Comparison of ENCODE assay signal across 28 cellular contexts in genomic region chr20:42100137-42100704, GRCh38.
"Had no signal": no experiment of that assay in that cellular context is flagged by ENCODE, and none has a peak within 500 bp of the region (broad histone marks: within the 10 kb centered on the region; RNA-seq: fewer than 3 reads in every experiment).

No MANE protein-coding gene starts in this region.

- H3K9me3 ChIP-seq: adrenal gland had no signal

- H3K4me3 ChIP-seq: adrenal gland, K562, PC-9 had no signal

- H3K27ac ChIP-seq: adrenal gland, PC-9, RWPE1, WERI-Rb-1 had no signal

- H3K4me1 Mint-ChIP-seq: activated CD4-positive, alpha-beta T cell treated with anti-CD3 and anti-CD28 coated beads, Interleukin-2, amount 10 ng/mL, durations not matched to agents 24 days and 14 days had no signal

- H3K27ac Mint-ChIP-seq: activated CD4-positive, alpha-beta T cell treated with anti-CD3 and anti-CD28 coated beads, Interleukin-2, amount 10 ng/mL, durations not matched to agents 24 days and 14 days; activated CD8-positive, alpha-beta T cell treated with anti-CD3 and anti-CD28 coated beads for 36 hours; activated naive CD4-positive, alpha-beta T cell treated with anti-CD3 and anti-CD28 coated beads for 36 hours; activated naive CD4-positive, alpha-beta T cell treated with anti-CD3 and anti-CD28 coated beads, Interleukin-2, amount 50 U/mL, for 72 hours; activated T-cell treated with anti-CD3 and anti-CD28 coated beads, Interleukin-2, amount 50 U/mL, for 24 hours; activated T-helper 2 cell treated with anti-CD3 and anti-CD28 coated beads, Interferon-gamma antibody, Interleukin-2, Interleukin-4, amounts not matched to agents 10 μg/mL and 5 μg/mL and 100 μg/mL, durations not matched to agents 14 hours and 24 hours and 36 hours had no signal

- H3K4me2 ChIP-seq: PC-9 had no signal

- ATAC-seq: activated CD8-positive, alpha-beta T cell treated with anti-CD3 and anti-CD28 coated beads for 36 hours; activated naive CD4-positive, alpha-beta T cell treated with anti-CD3 and anti-CD28 coated beads, Interleukin-2, amount 50 U/mL, for 72 hours; K562; Right ventricle myocardium inferior had no signal

- H3K4me3 Mint-ChIP-seq: activated CD4-positive, alpha-beta T cell treated with anti-CD3 and anti-CD28 coated beads, Interleukin-2, amount 10 ng/mL, durations not matched to agents 24 days and 14 days; activated CD8-positive, alpha-beta T cell treated with anti-CD3 and anti-CD28 coated beads for 36 hours; activated naive CD4-positive, alpha-beta T cell treated with anti-CD3 and anti-CD28 coated beads for 36 hours; activated T-cell treated with anti-CD3 and anti-CD28 coated beads, Interleukin-2, amount 50 U/mL, for 24 hours; brain had no signal

- H3K4me1 ChIP-seq: adrenal gland had no signal

- H3K9me3 Mint-ChIP-seq: activated CD4-positive, alpha-beta T cell treated with anti-CD3 and anti-CD28 coated beads, Interleukin-2, amount 10 ng/mL, durations not matched to agents 24 days and 14 days; activated CD8-positive, alpha-beta T cell treated with anti-CD3 and anti-CD28 coated beads for 36 hours; activated naive CD4-positive, alpha-beta T cell treated with anti-CD3 and anti-CD28 coated beads for 36 hours; activated T-cell treated with anti-CD3 and anti-CD28 coated beads, Interleukin-2, amount 50 U/mL, for 24 hours; activated T-helper 2 cell treated with anti-CD3 and anti-CD28 coated beads, Interferon-gamma antibody, Interleukin-2, Interleukin-4, amounts not matched to agents 10 μg/mL and 5 μg/mL and 100 μg/mL, durations not matched to agents 14 hours and 24 hours and 36 hours had no signal

- H3K27me3 Mint-ChIP-seq: activated CD4-positive, alpha-beta T cell treated with anti-CD3 and anti-CD28 coated beads, Interleukin-2, amount 10 ng/mL, durations not matched to agents 24 days and 14 days; activated CD8-positive, alpha-beta T cell treated with anti-CD3 and anti-CD28 coated beads for 36 hours had no signal

- H3K36me3 Mint-ChIP-seq: activated naive CD4-positive, alpha-beta T cell treated with anti-CD3 and anti-CD28 coated beads, Interleukin-2, amount 50 U/mL, for 72 hours; brain had no signal

- H3K36me3 ChIP-seq: adrenal gland, WERI-Rb-1 had no signal

- H3K27me3 ChIP-seq: adrenal gland had no signal

- FAIRE-seq: astrocyte, K562, RCC 7860 had no signal

- DNase-seq: activated CD4-positive, alpha-beta T cell treated with anti-CD3 and anti-CD28 coated beads, Interleukin-2, amount 10 ng/mL, durations not matched to agents 24 days and 14 days; activated CD4-positive, alpha-beta T cell treated with anti-CD3 and anti-CD28 coated beads, Interleukin-2, amount 50 U/mL, for 4 hours; activated CD8-positive, alpha-beta T cell treated with anti-CD3 and anti-CD28 coated beads for 36 hours; activated gamma-delta T cell treated with Interleukin-2 at 50 U/mL for 16 hours; activated naive CD4-positive, alpha-beta T cell treated with anti-CD3 and anti-CD28 coated beads for 36 hours; activated T-cell treated with anti-CD3 and anti-CD28 coated beads, Interleukin-2, amount 50 U/mL, for 24 hours; adrenal gland; central memory CD4-positive, alpha-beta T cell; NCI-H1417 treated with DMSO at 0.1 percent for 48 hours; NCI-H187 treated with DMSO at 0.1 percent for 48 hours; NCI-H2081; NCI-H2171 treated with DMSO at 0.1 percent for 48 hours; NCI-H2227 treated with DMSO at 0.1 percent for 48 hours; NCI-H446; NCI-H510A treated with DMSO at 0.1 percent for 48 hours; NCI-H526 treated with DMSO at 0.1 percent for 48 hours; PC-9; SIG-M5; T1000; WERI-Rb-1 had no signal

- H2AFZ ChIP-seq: PC-9 had no signal
